Comparison of ENCODE assay signal across 8 cellular contexts in genomic region chr1:16644179-16645043, GRCh38. TPM values are rescaled to one million over a fixed set of nuclear protein-coding genes. Genes with fewer than 3 reads are reported as not detected.
DNase-seq lines count a peak whose midpoint lies in the region; ATAC-seq, FAIRE-seq and TF ChIP-seq lines count a peak whose summit lies in the region.

No MANE protein-coding gene starts in this region.

- TF ChIP-seq CTCF in Calu3 (IDR thresholded peaks at IDR 0.05; ENCODE audit: unreplicated experiment) (peak; percentile 20), endothelial cell of umbilical vein (IDR thresholded peaks at IDR 0.05; ENCODE audit: extremely low read depth in 1 of 2, insufficient read depth in 1 of 2, low read depth in 1 of 2, low read length in 2 of 2) (peak; percentile 24 to 77), mesothelial cell of epicardium (IDR thresholded peaks at IDR 0.05; ENCODE audit: unreplicated experiment) (peak; percentile 56)

- dilution Hi-C loops in endothelial cell of umbilical vein (cut with MboI; ENCODE audit: extremely low pct_ligation_motif_present, low sequenced_read_pairs), result no loop called here

- FAIRE-seq in HTR-8/SVneo (lab: Jason Lieb, UNC) (peak; percentile 79), endothelial cell of umbilical vein (lab: Jason Lieb, UNC) (peak; percentile 98)

- H3K36me3 ChIP-seq in endothelial cell of umbilical vein (ENCODE audit: control insufficient read depth in 2 of 2, extremely low read depth in 1 of 2, insufficient read depth in 2 of 2, low read length in 2 of 2), result peaks cover 0 to 3% of the 10 kb centered on the region in 2 experiments

- H3K9me3 ChIP-seq in endothelial cell of umbilical vein (replicated peaks; ENCODE audit: control insufficient read depth, insufficient read depth, low read length), result no peaks in the 10 kb centered on the region

- peak overlapping the region; percentile 45 for H3K27ac ChIP-seq in endothelial cell of umbilical vein (ENCODE audit: insufficient read depth, low read depth, low read length)

- H3K27ac Mint-ChIP-seq in Calu3 (ENCODE audit: unreplicated experiment), result no peak overlapping the region
- H3K27ac Mint-ChIP-seq in activated CD8-positive, alpha-beta memory T cell treated with anti-CD3 and anti-CD28 coated beads, Interleukin-2, amount 10 ng/mL, durations not matched to agents 7 days and 5 days, result no peak overlapping the region
- H3K27ac Mint-ChIP-seq in mesothelial cell of epicardium, result no peak overlapping the region

- no peaks in the 10 kb centered on the region for H3K9me1 ChIP-seq in endothelial cell of umbilical vein (replicated peaks; ENCODE audit: control insufficient read depth, extremely low read depth, insufficient read depth, low read length)

- TF ChIP-seq POLR2A in endothelial cell of umbilical vein (IDR thresholded peaks at IDR 0.05; ENCODE audit: low read depth, low read length), result peak; percentile 97

- H3K4me3 Mint-ChIP-seq in Calu3 (ENCODE audit: low read depth, unreplicated experiment), result no peak overlapping the region
- no peak overlapping the region for H3K4me3 Mint-ChIP-seq in activated CD8-positive, alpha-beta memory T cell treated with anti-CD3 and anti-CD28 coated beads, Interleukin-2, amount 10 ng/mL, durations not matched to agents 7 days and 5 days
- H3K4me3 Mint-ChIP-seq in mesothelial cell of epicardium, result no peak overlapping the region

- CTCF ChIA-PET in Calu3 (lab: Charles Lee) (no interaction called here), endothelial cell of umbilical vein (lab: Charles Lee) (interaction anchor here (1.4 kb wide), 1 partner anchor 24 kb away, joined by 6 read pairs; no protein-coding TSS in a partner anchor)
- CTCF ChIA-PET in activated CD8-positive, alpha-beta memory T cell treated with anti-CD3 and anti-CD28 coated beads, Interleukin-2, amount 10 ng/mL, durations not matched to agents 7 days and 5 days (lab: Charles Lee), result interaction anchor here (1.0 to 2.6 kb wide), 4 partner anchors 19 to 260 kb away, joined by 3 to 9 read pairs (median 4); no protein-coding TSS in a partner anchor

- H3K27me3 Mint-ChIP-seq in Calu3 (ENCODE audit: unreplicated experiment) (no peaks in the 10 kb centered on the region), mesothelial cell of epicardium (ENCODE audit: low read depth) (no peaks in the 10 kb centered on the region)
- peaks cover 6% of the 10 kb centered on the region for H3K27me3 Mint-ChIP-seq in activated CD8-positive, alpha-beta memory T cell treated with anti-CD3 and anti-CD28 coated beads, Interleukin-2, amount 10 ng/mL, durations not matched to agents 7 days and 5 days

- H3K4me1 Mint-ChIP-seq in Calu3 (ENCODE audit: low read depth, unreplicated experiment) (no peaks in the 10 kb centered on the region), mesothelial cell of epicardium (no peaks in the 10 kb centered on the region)
- H3K4me1 Mint-ChIP-seq in activated CD8-positive, alpha-beta memory T cell treated with anti-CD3 and anti-CD28 coated beads, Interleukin-2, amount 10 ng/mL, durations not matched to agents 7 days and 5 days, result no peaks in the 10 kb centered on the region

- DNase-seq in Calu3 (peak; percentile 96), HTR-8/SVneo (ENCODE audit: insufficient read length, low spot score) (peak; percentile 99), NOMO-1 (lab: John Stamatoyannopoulos, UW; ENCODE audit: unreplicated experiment in 2 of 2) (peak; percentile 95 to 97), endothelial cell of umbilical vein (ENCODE audit: low read depth, low spot score) (peak; percentile 99), mesothelial cell of epicardium (ENCODE audit: low spot score in 2 of 2, unreplicated experiment in 2 of 2) (peak; percentile 100)
- peak; percentile 98 for DNase-seq in activated CD8-positive, alpha-beta memory T cell treated with anti-CD3 and anti-CD28 coated beads, Interleukin-2, amount 10 ng/mL, durations not matched to agents 7 days and 5 days
- DNase-seq in stimulated activated CD8-positive, alpha-beta memory T cell treated with anti-CD3 and anti-CD28 coated beads, Interleukin-15, amount 100 ng/mL, for 24 hours (ENCODE audit: low read depth), result peak; percentile 100

- no peaks in the 10 kb centered on the region for H3K27me3 ChIP-seq in endothelial cell of umbilical vein (ENCODE audit: control insufficient read depth in 2 of 2, insufficient read depth in 2 of 2, low read length in 2 of 2)

- H3K9ac ChIP-seq in endothelial cell of umbilical vein (replicated peaks; ENCODE audit: extremely low read depth, insufficient read depth, low read length), result peak overlapping the region; percentile 92

- POLR2A ChIA-PET in endothelial cell of umbilical vein (lab: Charles Lee), result interaction anchor here (0.6 kb wide), 1 partner anchor 993 kb away, joined by 5 read pairs; no protein-coding TSS in a partner anchor

- H2AFZ ChIP-seq in endothelial cell of umbilical vein (ENCODE audit: low read depth, low read length), result peak overlapping the region; percentile 76

- H3K9me3 Mint-ChIP-seq in Calu3 (ENCODE audit: low read depth, unreplicated experiment) (no peaks in the 10 kb centered on the region), mesothelial cell of epicardium (no peaks in the 10 kb centered on the region)
- no peaks in the 10 kb centered on the region for H3K9me3 Mint-ChIP-seq in activated CD8-positive, alpha-beta memory T cell treated with anti-CD3 and anti-CD28 coated beads, Interleukin-2, amount 10 ng/mL, durations not matched to agents 7 days and 5 days (ENCODE audit: low read depth)

- intact Hi-C loops in Calu3 (cut with micrococcal nuclease; ENCODE audit: unreplicated experiment), result no loop called here
- intact Hi-C loops in endothelial cell of umbilical vein (cut with micrococcal nuclease), result loop anchor here (2.0 kb wide), 1 partner anchor 24 kb away; no protein-coding TSS in a partner anchor

- peaks cover 8% of the 10 kb centered on the region for H3K4me1 ChIP-seq in endothelial cell of umbilical vein (ENCODE audit: control insufficient read depth, extremely low read depth, insufficient read depth, low read length)

- peak overlapping the region; percentile 89 for H3K4me2 ChIP-seq in endothelial cell of umbilical vein (ENCODE audit: insufficient read depth, low read length)

- BruUV-seq in Calu3 (replicated peaks; lab: Mats Ljungman, UMichigan) (TSS peak; percentile 45), endothelial cell of umbilical vein (replicated peaks; lab: Mats Ljungman, UMichigan) (TSS peak; percentile 52)

- peaks cover 20% of the 10 kb centered on the region for H3K79me2 ChIP-seq in endothelial cell of umbilical vein (ENCODE audit: control insufficient read depth, insufficient read depth, low read length)

- peak; percentile 72 for ATAC-seq in GM21390 (IDR thresholded peaks at IDR 0.05; ENCODE audit: unreplicated experiment)
- peak; percentile 91 for ATAC-seq in activated CD8-positive, alpha-beta memory T cell treated with anti-CD3 and anti-CD28 coated beads, Interleukin-2, amount 10 ng/mL, durations not matched to agents 7 days and 5 days

- H3K4me3 ChIP-seq in endothelial cell of umbilical vein (replicated peaks in 1 of 3; ENCODE audit: insufficient read depth in 1 of 3, low read depth in 1 of 3, low read length in 3 of 3), result peak overlapping the region; percentile 46 to 82 (median 69)

- H4K20me1 ChIP-seq in endothelial cell of umbilical vein (replicated peaks; ENCODE audit: control insufficient read depth, extremely low read depth, insufficient read depth, low read length), result no peaks in the 10 kb centered on the region

- H3K36me3 Mint-ChIP-seq in Calu3 (ENCODE audit: insufficient read depth, unreplicated experiment), result no peaks in the 10 kb centered on the region
- no peaks in the 10 kb centered on the region for H3K36me3 Mint-ChIP-seq in activated CD8-positive, alpha-beta memory T cell treated with anti-CD3 and anti-CD28 coated beads, Interleukin-2, amount 10 ng/mL, durations not matched to agents 7 days and 5 days
- H3K36me3 Mint-ChIP-seq in mesothelial cell of epicardium, result no peaks in the 10 kb centered on the region

TF ChIP-seq in endothelial cell of umbilical vein, 7 proteins besides CTCF, POLR2A, EP300 and RAD21 (continues in another document):
- TF ChIP-seq JUN (IDR thresholded peaks at IDR 0.05; ENCODE audit: borderline replicate concordance, insufficient read depth, insufficient read length, low read depth) (no peak), GATA2 (IDR thresholded peaks at IDR 0.05; ENCODE audit: insufficient read depth, insufficient read length, low read depth, low read length) (no peak), MYC (IDR thresholded peaks at IDR 0.05; ENCODE audit: low read depth, low read length) (peak; percentile 92), POLR2AphosphoS5 (IDR thresholded peaks at IDR 0.05; ENCODE audit: insufficient read depth, low read depth, low read length) (peak; percentile 99)

RNA-seq across cellular contexts. Expression of gene RNU1-3, which starts 22.3 kb away (rescaled TPM):
- total RNA-seq in Calu3 (2022), result 1,678 and 1,905 TPM in 2 replicates
- total RNA-seq in activated CD8-positive, alpha-beta memory T cell treated with anti-CD3 and anti-CD28 coated beads, Interleukin-2, amount 10 ng/mL, durations not matched to agents 7 days and 5 days, result 1,000 to 10,000 TPM in 1 of 2 experiments, 100 to 1,000 TPM in 1; 922 to 3,744 TPM
- 1,319 and 2,019 TPM in 2 replicates for total RNA-seq in endothelial cell of umbilical vein
- polyA plus RNA-seq in endothelial cell of umbilical vein, result under 0.01 and 206 TPM in 2 replicates
- polyA plus RNA-seq in endothelial cell of umbilical vein (2011; cell fraction: cytosol; rRNA removed), result under 0.01 TPM in 1 of 2 replicates, not detected in the other
- polyA plus RNA-seq in endothelial cell of umbilical vein (2011; cell fraction: nucleus; rRNA removed), result under 0.01 TPM in 2 replicates
- polyA plus RNA-seq in endothelial cell of umbilical vein (2012), result 123 TPM in 1 of 2 replicates, not detected in the other
- 9,566 and 13,963 TPM in 2 replicates for polyA minus RNA-seq in endothelial cell of umbilical vein
- polyA minus RNA-seq in endothelial cell of umbilical vein (2011; cell fraction: cytosol; rRNA and poly(A)+ RNA removed), result 46,668 TPM
- polyA minus RNA-seq in endothelial cell of umbilical vein (2011; cell fraction: nucleus; rRNA and poly(A)+ RNA removed), result 60,677 and 87,675 TPM in 2 replicates
- total RNA-seq in mesothelial cell of epicardium, result 3,774 to 3,945 TPM (median 3,937 TPM) in 3 replicates

RNA-seq across cellular contexts. Expression of gene NBPF1, which starts 31.0 kb away (rescaled TPM):
- 26.4 and 27.8 TPM in 2 replicates for total RNA-seq in Calu3 (2022)
- total RNA-seq in activated CD8-positive, alpha-beta memory T cell treated with anti-CD3 and anti-CD28 coated beads, Interleukin-2, amount 10 ng/mL, durations not matched to agents 7 days and 5 days, result 1 to 10 TPM; 2.8 to 3.1 TPM
- 33.5 and 58.4 TPM in 2 replicates for total RNA-seq in endothelial cell of umbilical vein
- polyA plus RNA-seq in endothelial cell of umbilical vein, result 21.1 and 23.0 TPM in 2 replicates
- 21.2 and 23.0 TPM in 2 replicates for polyA plus RNA-seq in endothelial cell of umbilical vein (2011; cell fraction: cytosol; rRNA removed)
- polyA plus RNA-seq in endothelial cell of umbilical vein (2011; cell fraction: nucleus; rRNA removed), result 83.3 and 85.6 TPM in 2 replicates
- 14.1 and 20.8 TPM in 2 replicates for polyA plus RNA-seq in endothelial cell of umbilical vein (2012)
- polyA minus RNA-seq in endothelial cell of umbilical vein, result 53.0 and 69.0 TPM in 2 replicates
- 13.5 TPM for polyA minus RNA-seq in endothelial cell of umbilical vein (2011; cell fraction: cytosol; rRNA and poly(A)+ RNA removed)
- polyA minus RNA-seq in endothelial cell of umbilical vein (2011; cell fraction: nucleus; rRNA and poly(A)+ RNA removed), result 78.3 and 105 TPM in 2 replicates
- total RNA-seq in mesothelial cell of epicardium, result 74.5 to 86.3 TPM (median 79.1 TPM) in 3 replicates

Comparison
In these comparisons a context has a peak if more than half of its experiments do, and no peak if none do; other contexts are left out.
1. Peak in every context shown above with its lines: DNase-seq, ATAC-seq, H3K4me3 ChIP-seq and H3K27ac ChIP-seq.